Comparison of ENCODE assay signal across 13 cellular contexts in the genomic region with DNA sequence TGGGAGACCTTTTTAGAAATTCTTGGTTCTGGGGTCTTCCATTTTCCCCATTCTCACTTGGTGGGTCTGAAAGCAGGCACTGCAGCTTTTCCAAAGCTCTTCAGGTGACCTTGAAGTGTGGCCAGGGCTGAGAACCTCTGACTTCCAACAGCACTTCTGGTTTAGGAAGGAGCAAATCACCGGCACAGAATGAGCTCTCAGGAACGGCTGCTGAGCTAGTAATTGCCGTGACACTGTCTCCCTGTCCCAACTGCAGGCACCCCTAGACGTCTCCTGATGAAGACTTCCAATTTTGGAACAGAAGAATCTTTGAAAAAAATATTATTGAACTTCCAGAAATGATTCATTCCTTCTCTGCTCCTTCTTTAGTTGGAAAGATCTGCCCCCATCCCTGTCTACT. TPM values are rescaled to one million over a fixed set of nuclear protein-coding genes. Genes with fewer than 3 reads are reported as not detected.
DNase-seq lines count a peak whose midpoint lies in the region; ATAC-seq and TF ChIP-seq lines count a peak whose summit lies in the region.
"Had no signal": no experiment of that assay in that cellular context is flagged by ENCODE, and none has a peak within 500 bp of the region (broad histone marks: within the 10 kb centered on the region; RNA-seq: fewer than 3 reads in every experiment).

No MANE protein-coding gene starts in this region.

- BruUV-seq in MCF 10A (replicated peaks; lab: Mats Ljungman, UMichigan): no TSS peak

- CTCF ChIA-PET in MCF 10A (lab: Yijun Ruan, JAX): interaction anchor here (0.5 to 8.9 kb wide), 6 partner anchors 50 to 387 kb away, joined by 3 to 148 read pairs (median 58); no protein-coding TSS in a partner anchor

- peaks cover 38% of the 10 kb centered on the region for H3K4me1 Mint-ChIP-seq in stimulated activated naive CD8-positive, alpha-beta T cell treated with anti-CD3 and anti-CD28 coated beads, Interleukin-15, Interleukin-2, amounts not matched to agents 100 ng/mL and 50 ng/mL, for 24 hours (ENCODE audit: low read depth)
- H3K4me1 Mint-ChIP-seq in stimulated activated naive CD8-positive, alpha-beta T cell treated with anti-CD3 and anti-CD28 coated beads, Interleukin-15, amount 100 ng/mL, for 72 hours: peaks cover 52% of the 10 kb centered on the region
- H3K4me1 Mint-ChIP-seq in T-helper 17 cell (peaks cover 17% of the 10 kb centered on the region), MCF 10A (ENCODE audit: insufficient read depth, unreplicated experiment) (peaks cover 5% of the 10 kb centered on the region)

- no peak for ATAC-seq in stimulated activated naive CD8-positive, alpha-beta T cell treated with anti-CD3 and anti-CD28 coated beads, Interleukin-15, amount 100 ng/mL, for 72 hours
- ATAC-seq in HG02973 (IDR thresholded peaks at IDR 0.05; ENCODE audit: unreplicated experiment) (peak; percentile 0), T-helper 17 cell (no peak), upper lobe of right lung (peak; percentile 7)

- no peaks in the 10 kb centered on the region for H3K27me3 ChIP-seq in upper lobe of right lung

- no peaks in the 10 kb centered on the region for H3K4me1 ChIP-seq in upper lobe of right lung

- H3K27ac Mint-ChIP-seq in stimulated activated naive CD8-positive, alpha-beta T cell treated with anti-CD3 and anti-CD28 coated beads, Interleukin-15, Interleukin-2, amounts not matched to agents 100 ng/mL and 50 ng/mL, for 24 hours: no peak overlapping the region
- no peak overlapping the region for H3K27ac Mint-ChIP-seq in stimulated activated naive CD8-positive, alpha-beta T cell treated with anti-CD3 and anti-CD28 coated beads, Interleukin-15, amount 100 ng/mL, for 72 hours
- H3K27ac Mint-ChIP-seq in T-helper 17 cell (peak overlapping the region; percentile 67), MCF 10A (ENCODE audit: low read depth, unreplicated experiment) (no peak overlapping the region)

- peak overlapping the region; percentile 52 for H3K4me3 Mint-ChIP-seq in stimulated activated naive CD8-positive, alpha-beta T cell treated with anti-CD3 and anti-CD28 coated beads, Interleukin-15, Interleukin-2, amounts not matched to agents 100 ng/mL and 50 ng/mL, for 24 hours
- H3K4me3 Mint-ChIP-seq in stimulated activated naive CD8-positive, alpha-beta T cell treated with anti-CD3 and anti-CD28 coated beads, Interleukin-15, amount 100 ng/mL, for 72 hours: no peak overlapping the region
- H3K4me3 Mint-ChIP-seq in T-helper 17 cell: peak overlapping the region; percentile 33
- no peak overlapping the region for H3K4me3 Mint-ChIP-seq in MCF 10A (ENCODE audit: unreplicated experiment)

- intact Hi-C loops in upper lobe of right lung (cut with DNase I): no loop called here
- intact Hi-C loops in MCF 10A (cut with micrococcal nuclease): loop anchor here (5.0 kb wide), 3 partner anchors 77 to 453 kb away; no protein-coding TSS in a partner anchor

- no peak for DNase-seq in stimulated activated naive CD8-positive, alpha-beta T cell treated with anti-CD3 and anti-CD28 coated beads, Interleukin-15, amount 100 ng/mL, for 72 hours
- no peak for DNase-seq in T-helper 17 cell
- no peak for DNase-seq in upper lobe of right lung
- DNase-seq in cerebellum (ENCODE audit: low spot score): no peak
- DNase-seq in caudate nucleus (lab: John Stamatoyannopoulos, UW): no peak
- DNase-seq in MCF 10A (ENCODE audit: unreplicated experiment): no peak
- DNase-seq: activated CD4-positive, CD25-positive, alpha-beta regulatory T cell treated with anti-CD3 and anti-CD28 coated beads, Interleukin-2, amount 50 U/mL, for 72 hours; activated effector memory CD4-positive, alpha-beta T cell treated with Interleukin-2 at 50 U/mL for 16 hours; DND-41; erythroblast; nucleus accumbens had no signal

- POLR2A ChIA-PET in MCF 10A (lab: Yijun Ruan, JAX): interaction anchor here (0.8 kb wide), 1 partner anchor 330 kb away, joined by 3 read pairs; no protein-coding TSS in a partner anchor

- H3K27ac ChIP-seq in upper lobe of right lung (no peak overlapping the region), caudate nucleus (ENCODE audit: low read depth, low read length) (no peak overlapping the region)

- TF ChIP-seq CTCF in upper lobe of right lung (IDR thresholded peaks at IDR 0.05) (no peak), MCF 10A (IDR thresholded peaks at IDR 0.05; ENCODE audit: unreplicated experiment) (no peak)

- no peaks in the 10 kb centered on the region for H3K27me3 Mint-ChIP-seq in stimulated activated naive CD8-positive, alpha-beta T cell treated with anti-CD3 and anti-CD28 coated beads, Interleukin-15, Interleukin-2, amounts not matched to agents 100 ng/mL and 50 ng/mL, for 24 hours
- no peaks in the 10 kb centered on the region for H3K27me3 Mint-ChIP-seq in stimulated activated naive CD8-positive, alpha-beta T cell treated with anti-CD3 and anti-CD28 coated beads, Interleukin-15, amount 100 ng/mL, for 72 hours
- H3K27me3 Mint-ChIP-seq in T-helper 17 cell (peaks cover 21% of the 10 kb centered on the region), MCF 10A (ENCODE audit: insufficient read depth, unreplicated experiment) (peaks cover 26% of the 10 kb centered on the region)

- H3K9me3 ChIP-seq in T-helper 17 cell (ENCODE audit: control insufficient read depth, low read length, poor library complexity, severe bottlenecking) (no peaks in the 10 kb centered on the region), upper lobe of right lung (no peaks in the 10 kb centered on the region)

- H3K9me3 Mint-ChIP-seq in stimulated activated naive CD8-positive, alpha-beta T cell treated with anti-CD3 and anti-CD28 coated beads, Interleukin-15, Interleukin-2, amounts not matched to agents 100 ng/mL and 50 ng/mL, for 24 hours: no peaks in the 10 kb centered on the region
- H3K9me3 Mint-ChIP-seq in stimulated activated naive CD8-positive, alpha-beta T cell treated with anti-CD3 and anti-CD28 coated beads, Interleukin-15, amount 100 ng/mL, for 72 hours: no peaks in the 10 kb centered on the region
- no peaks in the 10 kb centered on the region for H3K9me3 Mint-ChIP-seq in MCF 10A (ENCODE audit: unreplicated experiment)

- no peaks in the 10 kb centered on the region for H3K36me3 Mint-ChIP-seq in stimulated activated naive CD8-positive, alpha-beta T cell treated with anti-CD3 and anti-CD28 coated beads, Interleukin-15, Interleukin-2, amounts not matched to agents 100 ng/mL and 50 ng/mL, for 24 hours (ENCODE audit: low read depth)
- H3K36me3 Mint-ChIP-seq in T-helper 17 cell (ENCODE audit: low read depth) (no peaks in the 10 kb centered on the region), MCF 10A (ENCODE audit: insufficient read depth, unreplicated experiment) (no peaks in the 10 kb centered on the region)

- H3K4me3 ChIP-seq in upper lobe of right lung: no peak overlapping the region

- no peaks in the 10 kb centered on the region for H3K36me3 ChIP-seq in upper lobe of right lung

RNA-seq across cellular contexts. Expression of a gene that starts 31.3 kb away (rescaled TPM):
- total RNA-seq in T-helper 17 cell: 1 to 10 TPM; 1.4 TPM
- 2.4 TPM for total RNA-seq in upper lobe of right lung
- total RNA-seq in cerebellum: 2.1 TPM
- not detected in 2 replicates for total RNA-seq in MCF 10A (2022)

Comparison
In these comparisons a context has a peak if more than half of its experiments do, and no peak if none do; other contexts are left out.
1. H3K4me3 Mint-ChIP-seq: peak in stimulated activated naive CD8-positive, alpha-beta T cell treated with anti-CD3 and anti-CD28 coated beads, Interleukin-15, Interleukin-2, amounts not matched to agents 100 ng/mL and 50 ng/mL, for 24 hours (single experiment) and T-helper 17 cell (single experiment); none in stimulated activated naive CD8-positive, alpha-beta T cell treated with anti-CD3 and anti-CD28 coated beads, Interleukin-15, amount 100 ng/mL, for 72 hours (0 of 2) and MCF 10A (single experiment).
2. ATAC-seq: peak in HG02973 (single experiment) and upper lobe of right lung (single experiment); none in stimulated activated naive CD8-positive, alpha-beta T cell treated with anti-CD3 and anti-CD28 coated beads, Interleukin-15, amount 100 ng/mL, for 72 hours (single experiment) and T-helper 17 cell (single experiment).